21 cellular contexts compared by ENCODE assay signal in the genomic region with DNA sequence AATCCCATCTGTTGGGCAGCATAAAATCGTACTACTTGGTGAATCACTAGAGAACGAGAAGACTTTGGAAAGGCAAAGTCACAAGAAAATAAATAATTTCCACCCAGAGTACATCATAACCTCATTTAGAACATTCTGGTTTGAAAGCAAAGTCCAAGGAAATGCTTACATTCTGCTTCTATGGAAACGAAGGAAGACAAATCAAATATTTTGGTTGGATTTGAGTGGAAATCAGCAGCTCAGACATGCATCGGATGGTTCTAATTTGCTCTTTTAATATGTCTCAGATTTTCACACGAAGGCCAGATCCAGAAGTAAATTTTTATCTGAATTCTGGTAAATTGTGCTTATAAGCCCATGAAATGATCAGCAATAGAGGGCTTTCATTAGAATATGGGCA.
A peak's percentile ranks its signal among the peaks of the same experiment; 100 is the strongest.
DNase-seq lines count a peak whose midpoint lies in the region; ATAC-seq and TF ChIP-seq lines count a peak whose summit lies in the region.
"Had no signal": no experiment of that assay in that cellular context is flagged by ENCODE, and none has a peak within 500 bp of the region (broad histone marks: within the 10 kb centered on the region; RNA-seq: fewer than 3 reads in every experiment).

No MANE protein-coding gene starts in this region.

- no peak for ATAC-seq in GM21717 (IDR thresholded peaks at IDR 0.05; ENCODE audit: unreplicated experiment)

- H3K4me3 ChIP-seq in BJ (ENCODE audit: low read depth, low read length) (no peak overlapping the region), fibroblast of mammary gland (ENCODE audit: control insufficient read depth, low read depth, low read length) (no peak overlapping the region)
- H3K4me3 ChIP-seq: MG63 had no signal

- CTCF ChIA-PET in BJ (lab: Yijun Ruan, JAX), result no interaction called here

- H3K36me3 ChIP-seq in BJ (ENCODE audit: control insufficient read depth, insufficient read depth, low read length), result no peaks in the 10 kb centered on the region; the same call in none of the 2 replicates

- peaks cover 15% of the 10 kb centered on the region for H3K9me3 Mint-ChIP-seq in chondrocyte (ENCODE audit: low read depth)

- no peak overlapping the region for H3K4me3 Mint-ChIP-seq in chondrocyte (ENCODE audit: unreplicated experiment)
- H3K4me3 Mint-ChIP-seq: CD14-positive monocyte had no signal

- H3K27ac Mint-ChIP-seq in chondrocyte (ENCODE audit: unreplicated experiment), result peak overlapping the region; percentile 87
- H3K27ac Mint-ChIP-seq: CD14-positive monocyte had no signal

- H3K36me3 Mint-ChIP-seq in chondrocyte (ENCODE audit: low read depth), result peaks cover 49% of the 10 kb centered on the region

- H3K27me3 ChIP-seq in BJ (ENCODE audit: control insufficient read depth, insufficient read depth, low read length), result no peaks in the 10 kb centered on the region
- H3K27me3 ChIP-seq: MG63 had no signal

- no peak for TF ChIP-seq CTCF in BJ (IDR thresholded peaks at IDR 0.05; ENCODE audit: insufficient read depth, low read depth, low read length)
- no peak for TF ChIP-seq CTCF in chondrocyte (IDR thresholded peaks at IDR 0.05)
- TF ChIP-seq CTCF in fibroblast of mammary gland (conservative IDR thresholded peaks at IDR 0.05; ENCODE audit: control insufficient read depth, insufficient read depth, low read depth, low read length), result no peak

- POLR2A ChIA-PET in BJ (lab: Charles Lee), result no interaction called here

- H3K4me1 Mint-ChIP-seq in chondrocyte (ENCODE audit: low read depth), result peaks cover 19% of the 10 kb centered on the region

- no peaks in the 10 kb centered on the region for H3K27me3 Mint-ChIP-seq in chondrocyte (ENCODE audit: low read depth)

- peak; percentile 10 for DNase-seq in BJ (ENCODE audit: low read depth)
- DNase-seq in chondrocyte (ENCODE audit: low spot score), result no peak
- peak; percentile 23 for DNase-seq in fibroblast of mammary gland (ENCODE audit: low read depth)
- peak; percentile 29 for DNase-seq in stromal cell of bone marrow (ENCODE audit: low read depth)
- no peak for DNase-seq in NCI-H187 treated with DMSO at 0.1 percent for 48 hours (lab: John Stamatoyannopoulos, UW)
- no peak for DNase-seq in NCI-H2171 treated with DMSO at 0.1 percent for 48 hours (lab: John Stamatoyannopoulos, UW)
- DNase-seq in hepatic stellate cell (ENCODE audit: low spot score), result no peak
- DNase-seq: Caco-2, DMS153, EL, H7, Karpas-422, MG63, NCI-H1092, NCI-H2107, NCI-H226, NCI-H526, SHP77, SK-N-SH had no signal

Comparison
In these comparisons a context has a peak if more than half of its experiments do, and no peak if none do; other contexts are left out.
1. DNase-seq: peak in BJ (single experiment), fibroblast of mammary gland (single experiment) and stromal cell of bone marrow (single experiment); none in chondrocyte (single experiment), NCI-H187 treated with DMSO at 0.1 percent for 48 hours (single experiment), NCI-H2171 treated with DMSO at 0.1 percent for 48 hours (single experiment) and hepatic stellate cell (single experiment).